12 cellular contexts compared by ENCODE assay signal in the genomic region with DNA sequence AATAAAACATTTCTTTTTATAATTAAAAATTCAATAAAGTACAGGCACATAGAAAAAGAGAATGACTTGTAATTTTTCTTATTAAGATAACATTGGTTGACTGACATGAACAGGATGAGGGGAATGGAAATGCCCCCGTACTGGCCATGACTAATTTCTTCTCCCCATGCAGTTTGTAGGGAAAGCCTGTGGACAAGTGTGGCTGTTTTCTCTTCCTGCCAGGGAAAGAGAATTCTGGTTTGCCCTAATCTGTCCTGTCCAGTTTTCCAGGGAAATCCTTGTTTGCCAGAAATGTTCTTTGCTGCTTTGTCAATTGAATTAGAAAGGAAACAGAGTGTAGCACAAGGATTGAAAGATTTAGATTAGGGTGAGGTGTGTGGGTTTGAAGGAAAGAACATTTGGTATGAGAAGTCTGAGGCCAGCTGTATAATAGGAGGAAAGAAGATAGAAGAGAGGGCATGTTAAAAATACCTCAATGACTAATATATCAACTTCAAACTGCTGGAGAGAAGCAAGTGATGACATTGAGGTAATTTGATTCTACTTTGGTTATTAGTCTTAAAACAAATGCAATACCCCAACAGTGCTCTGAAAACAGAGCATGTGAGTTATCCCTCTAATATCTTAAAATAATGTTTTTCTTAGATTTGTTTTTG.
DNase-seq lines count a peak whose midpoint lies in the region; ATAC-seq and TF ChIP-seq lines count a peak whose summit lies in the region.
"Had no signal": no experiment of that assay in that cellular context is flagged by ENCODE, and none has a peak within 500 bp of the region (broad histone marks: within the 10 kb centered on the region; RNA-seq: fewer than 3 reads in every experiment).

No MANE protein-coding gene starts in this region.

- DNase-seq in heart left ventricle (no peak), Right ventricle myocardium inferior (ENCODE audit: missing footprints) (no peak), immature natural killer cell (no peak), pons (ENCODE audit: low spot score) (no peak), Caco-2 (no peak)
- DNase-seq in activated CD8-positive, alpha-beta memory T cell treated with anti-CD3 and anti-CD28 coated beads for 24 hours = no peak
- DNase-seq: ACHN; stimulated activated naive CD8-positive, alpha-beta T cell treated with anti-CD3 and anti-CD28 coated beads, Interleukin-15, amount 100 ng/mL, for 72 hours had no signal

- WGBS in heart left ventricle, 4 donors = 10 to 21% (median 15%) methylated on average over 1 of the region's 1 CpG

- CTCF ChIA-PET in Caco-2 (lab: Charles Lee) = no interaction called here

- H3K36me3 ChIP-seq in heart left ventricle (no peaks in the 10 kb centered on the region), OCI-LY3 (replicated peaks; ENCODE audit: low read depth, low read length) (peaks cover 15% of the 10 kb centered on the region), Caco-2 (ENCODE audit: control insufficient read depth, insufficient read depth, low read length) (no peaks in the 10 kb centered on the region)

- H3K4me1 ChIP-seq in heart left ventricle (peaks cover 0 to 7% (median 0%) of the 10 kb centered on the region in 12 donors), OCI-LY3 (ENCODE audit: low read length) (peaks cover 66% of the 10 kb centered on the region), Caco-2 (no peaks in the 10 kb centered on the region)
- H3K4me1 ChIP-seq: parathyroid adenoma had no signal

- H4K20me1 ChIP-seq in OCI-LY3 (ENCODE audit: insufficient read depth, low read length) = no peaks in the 10 kb centered on the region

- H3K79me2 ChIP-seq in OCI-LY3 (ENCODE audit: low read length) = no peaks in the 10 kb centered on the region
- H3K79me2 ChIP-seq: parathyroid adenoma had no signal

- no peaks in the 10 kb centered on the region for H3K4me1 Mint-ChIP-seq in immature natural killer cell
- no peaks in the 10 kb centered on the region for H3K4me1 Mint-ChIP-seq in Caco-2 (ENCODE audit: low read depth, unreplicated experiment)
- H3K4me1 Mint-ChIP-seq: stimulated activated naive CD8-positive, alpha-beta T cell treated with anti-CD3 and anti-CD28 coated beads, Interleukin-15, amount 100 ng/mL, for 72 hours had no signal

- no TSS peak for BruUV-seq in Caco-2 (replicated peaks; lab: Mats Ljungman, UMichigan)

- H3K4me3 ChIP-seq in heart left ventricle (no peak overlapping the region), OCI-LY3 (ENCODE audit: low read length) (peak overlapping the region; percentile 37), Caco-2 (ENCODE audit: low read depth, low read length) (no peak overlapping the region)

- peak overlapping the region; percentile 35; the same call in 1 of the 2 replicates for H3K9ac ChIP-seq in OCI-LY3 (ENCODE audit: low read length)
- H3K9ac ChIP-seq: parathyroid adenoma had no signal

- H3K9me3 Mint-ChIP-seq in immature natural killer cell (peaks cover 5 to 15% (median 14%) of the 10 kb centered on the region in 6 donors), Caco-2 (ENCODE audit: unreplicated experiment) (no peaks in the 10 kb centered on the region)
- H3K9me3 Mint-ChIP-seq: stimulated activated naive CD8-positive, alpha-beta T cell treated with anti-CD3 and anti-CD28 coated beads, Interleukin-15, amount 100 ng/mL, for 72 hours had no signal

- ATAC-seq in heart left ventricle = peak; percentile 64 to 93 (median 77)
- ATAC-seq in Right ventricle myocardium inferior = no peak
- ATAC-seq in HG02943 (IDR thresholded peaks at IDR 0.05; ENCODE audit: low read depth, unreplicated experiment) = peak; percentile 75
- ATAC-seq: activated naive CD4-positive, alpha-beta T cell treated with anti-CD3 and anti-CD28 coated beads, Interleukin-2, amount 50 U/mL, for 72 hours; stimulated activated naive CD8-positive, alpha-beta T cell treated with anti-CD3 and anti-CD28 coated beads, Interleukin-15, amount 100 ng/mL, for 72 hours had no signal

- H3K27ac Mint-ChIP-seq in immature natural killer cell = no peak overlapping the region
- no peak overlapping the region for H3K27ac Mint-ChIP-seq in Caco-2 (ENCODE audit: unreplicated experiment)
- H3K27ac Mint-ChIP-seq: activated naive CD4-positive, alpha-beta T cell treated with anti-CD3 and anti-CD28 coated beads, Interleukin-2, amount 50 U/mL, for 72 hours; stimulated activated naive CD8-positive, alpha-beta T cell treated with anti-CD3 and anti-CD28 coated beads, Interleukin-15, amount 100 ng/mL, for 72 hours had no signal

- H3K27ac ChIP-seq in heart left ventricle (peak overlapping the region in 7 of 12 donors; percentile 15 to 60 (median 32)), OCI-LY3 (ENCODE audit: low read length) (peak overlapping the region; percentile 82)
- H3K27ac ChIP-seq: parathyroid adenoma had no signal

- H3K9me3 ChIP-seq in heart left ventricle (no peaks in the 10 kb centered on the region), OCI-LY3 (ENCODE audit: insufficient read depth, low read length) (0 out of 2 replicates have a peak, but pooled peaks cover 5% of the 10 kb centered on the region), Caco-2 (no peaks in the 10 kb centered on the region)

- no peak for TF ChIP-seq POLR2A in heart left ventricle (IDR thresholded peaks at IDR 0.05)

- intact Hi-C loops in heart left ventricle (cut with DNase I) = no loop called here
- intact Hi-C loops in Right ventricle myocardium inferior (cut with DNase I) = no loop called here
- intact Hi-C loops in Caco-2 (cut with micrococcal nuclease; ENCODE audit: unreplicated experiment) = no loop called here

- POLR2A ChIA-PET in Caco-2 (lab: Charles Lee) = no interaction called here

- H3K36me3 Mint-ChIP-seq in immature natural killer cell (no peaks in the 10 kb centered on the region), Caco-2 (ENCODE audit: insufficient read depth, unreplicated experiment) (no peaks in the 10 kb centered on the region)
- H3K36me3 Mint-ChIP-seq: activated naive CD4-positive, alpha-beta T cell treated with anti-CD3 and anti-CD28 coated beads, Interleukin-2, amount 50 U/mL, for 72 hours had no signal

- H3K4me3 Mint-ChIP-seq in immature natural killer cell = no peak overlapping the region
- H3K4me3 Mint-ChIP-seq in Caco-2 (ENCODE audit: unreplicated experiment) = no peak overlapping the region
- H3K4me3 Mint-ChIP-seq: stimulated activated naive CD8-positive, alpha-beta T cell treated with anti-CD3 and anti-CD28 coated beads, Interleukin-15, amount 100 ng/mL, for 72 hours had no signal

- H3K27me3 Mint-ChIP-seq in immature natural killer cell (ENCODE audit: low read depth in 3 of 3) (no peaks in the 10 kb centered on the region), Caco-2 (ENCODE audit: insufficient read depth, unreplicated experiment) (no peaks in the 10 kb centered on the region)
- H3K27me3 Mint-ChIP-seq: stimulated activated naive CD8-positive, alpha-beta T cell treated with anti-CD3 and anti-CD28 coated beads, Interleukin-15, amount 100 ng/mL, for 72 hours had no signal

- no peak overlapping the region for H2AFZ ChIP-seq in OCI-LY3 (ENCODE audit: low read depth, low read length)
- H2AFZ ChIP-seq: parathyroid adenoma had no signal

- no peak for TF ChIP-seq CTCF in heart left ventricle (IDR thresholded peaks at IDR 0.05)
- TF ChIP-seq CTCF in OCI-LY3 (IDR thresholded peaks at IDR 0.05; ENCODE audit: low read depth, low read length) = no peak
- TF ChIP-seq CTCF in Caco-2 (IDR thresholded peaks at IDR 0.05; ENCODE audit: insufficient read depth in 1 of 2, low read depth in 1 of 2, low read length in 1 of 2, severe bottlenecking in 1 of 2, unreplicated experiment in 1 of 2) = no peak

- peak overlapping the region; percentile 73 for H3K4me2 ChIP-seq in OCI-LY3 (ENCODE audit: low read length)

- H3K27me3 ChIP-seq in heart left ventricle = no peaks in the 10 kb centered on the region
- no peaks in the 10 kb centered on the region for H3K27me3 ChIP-seq in OCI-LY3 (ENCODE audit: low read depth, low read length)
- no peaks in the 10 kb centered on the region for H3K27me3 ChIP-seq in Caco-2 (replicated peaks; ENCODE audit: control insufficient read depth, insufficient read depth, low read length)
